Comparison of ENCODE assay signal across 25 cellular contexts in genomic region chr2:84686783-84687442, GRCh38.
DNase-seq lines count a peak whose midpoint lies in the region; ATAC-seq, FAIRE-seq and TF ChIP-seq lines count a peak whose summit lies in the region.
"Had no signal": no experiment of that assay in that cellular context is flagged by ENCODE, and none has a peak within 500 bp of the region (broad histone marks: within the 10 kb centered on the region; RNA-seq: fewer than 3 reads in every experiment).

No MANE protein-coding gene starts in this region.

- peaks cover 0 to under 1% of the 10 kb centered on the region in 2 donors for H3K36me3 Mint-ChIP-seq in activated T-cell treated with anti-CD3 and anti-CD28 coated beads, Interleukin-2, amount 50 U/mL, for 72 hours (ENCODE audit: insufficient read depth in 2 of 2)
- H3K36me3 Mint-ChIP-seq: naive B cell; stimulated activated effector memory CD8-positive, alpha-beta T cell treated with anti-CD3 and anti-CD28 coated beads, Interleukin-12 subunit alpha, Interleukin-12 subunit beta, amount 100 ng/mL, for 72 hours had no signal

- TF ChIP-seq CTCF in colonic mucosa (IDR thresholded peaks at IDR 0.05), result no peak

- peaks cover 0 to 1% of the 10 kb centered on the region in 2 donors for H3K9me3 Mint-ChIP-seq in activated T-cell treated with anti-CD3 and anti-CD28 coated beads, Interleukin-2, amount 50 U/mL, for 72 hours
- H3K9me3 Mint-ChIP-seq: naive B cell; stimulated activated effector memory CD8-positive, alpha-beta T cell treated with anti-CD3 and anti-CD28 coated beads, Interleukin-12 subunit alpha, Interleukin-12 subunit beta, amount 100 ng/mL, for 72 hours had no signal

- H3K9me3 ChIP-seq in colonic mucosa, result no peaks in the 10 kb centered on the region
- H3K9me3 ChIP-seq: heart right ventricle, ovary, thoracic aorta had no signal

- FAIRE-seq in GM12891 (lab: Jason Lieb, UNC), result no peak

- H3K9ac ChIP-seq in colonic mucosa (ENCODE audit: low read depth in 2 of 2, low read length in 2 of 2), result no peak overlapping the region
- H3K9ac ChIP-seq: KMS-11 had no signal

- no peak for DNase-seq in activated T-cell treated with anti-CD3 and anti-CD28 coated beads, Interleukin-2, amount 50 U/mL, for 72 hours
- no peak for DNase-seq in activated T-cell treated with anti-CD3 and anti-CD28 coated beads for 4 hours
- DNase-seq in GM12891 (ENCODE audit: insufficient read length, low spot score), result no peak
- no peak for DNase-seq in colonic mucosa
- peak; percentile 45 for DNase-seq in renal cortical epithelial cell (ENCODE audit: low read depth)
- no peak for DNase-seq in activated effector memory CD4-positive, alpha-beta T cell treated with Interleukin-2 at 50 U/mL for 16 hours
- DNase-seq: activated CD4-positive, CD25-positive, alpha-beta regulatory T cell; activated gamma-delta T cell; anterior cingulate cortex; central memory CD4-positive, alpha-beta T cell; DMS79 treated with DMSO at 0.1 percent for 48 hours; GOT3; heart right ventricle; naive B cell; NCI-H1048; NCI-H2029; NCI-H446 treated with DMSO at 0.1 percent for 48 hours; ovary; RPMI8226 had no signal

- H3K27ac Mint-ChIP-seq in activated T-cell treated with anti-CD3 and anti-CD28 coated beads, Interleukin-2, amount 50 U/mL, for 72 hours, result no peak overlapping the region
- H3K27ac Mint-ChIP-seq: stimulated activated effector memory CD8-positive, alpha-beta T cell treated with anti-CD3 and anti-CD28 coated beads, Interleukin-12 subunit alpha, Interleukin-12 subunit beta, amount 100 ng/mL, for 72 hours had no signal

- intact Hi-C loops in colonic mucosa (cut with DNase I), result no loop called here

- H3K36me3 ChIP-seq in colonic mucosa, result no peaks in the 10 kb centered on the region
- H3K36me3 ChIP-seq: heart right ventricle, ovary, thoracic aorta had no signal

- no peaks in the 10 kb centered on the region for H3K27me3 Mint-ChIP-seq in activated T-cell treated with anti-CD3 and anti-CD28 coated beads, Interleukin-2, amount 50 U/mL, for 72 hours (ENCODE audit: low read depth)

- H3K4me1 ChIP-seq in colonic mucosa, result no peaks in the 10 kb centered on the region

- H3K27ac ChIP-seq in colonic mucosa, result peak overlapping the region; percentile 6
- H3K27ac ChIP-seq: KMS-11, ovary, thoracic aorta had no signal

- peak overlapping the region; percentile 18 to 23 for H3K4me3 Mint-ChIP-seq in activated T-cell treated with anti-CD3 and anti-CD28 coated beads, Interleukin-2, amount 50 U/mL, for 72 hours
- H3K4me3 Mint-ChIP-seq: naive B cell; stimulated activated effector memory CD8-positive, alpha-beta T cell treated with anti-CD3 and anti-CD28 coated beads, Interleukin-12 subunit alpha, Interleukin-12 subunit beta, amount 100 ng/mL, for 72 hours had no signal

- H3K4me1 Mint-ChIP-seq in activated T-cell treated with anti-CD3 and anti-CD28 coated beads, Interleukin-2, amount 50 U/mL, for 72 hours (ENCODE audit: low read depth), result peaks cover 22% of the 10 kb centered on the region
- H3K4me1 Mint-ChIP-seq: naive B cell; stimulated activated effector memory CD8-positive, alpha-beta T cell treated with anti-CD3 and anti-CD28 coated beads, Interleukin-12 subunit alpha, Interleukin-12 subunit beta, amount 100 ng/mL, for 72 hours had no signal

- no peak overlapping the region for H3K4me3 ChIP-seq in colonic mucosa
- H3K4me3 ChIP-seq: heart right ventricle, ovary, thoracic aorta had no signal

- H3K27me3 ChIP-seq in colonic mucosa, result no peaks in the 10 kb centered on the region
- H3K27me3 ChIP-seq: heart right ventricle, ovary had no signal

- ATAC-seq in activated T-cell treated with anti-CD3 and anti-CD28 coated beads, Interleukin-2, amount 50 U/mL, for 72 hours (replicated peaks in 1 of 2), result peak; percentile 65 to 78
- no peak for ATAC-seq in HG02885 (IDR thresholded peaks at IDR 0.05; ENCODE audit: poor library complexity, unreplicated experiment)
- ATAC-seq in HG03280 (IDR thresholded peaks at IDR 0.05; ENCODE audit: unreplicated experiment), result no peak
- ATAC-seq: SK-N-SH treated with all-trans-retinoic acid at 6 μM for 48 hours; stimulated activated effector memory CD8-positive, alpha-beta T cell treated with anti-CD3 and anti-CD28 coated beads, Interleukin-12 subunit alpha, Interleukin-12 subunit beta, amount 100 ng/mL, for 72 hours had no signal

- TF ChIP-seq POLR2A in GM12891 (IDR thresholded peaks at IDR 0.05; ENCODE audit: low read depth, low read length), result no peak

TF ChIP-seq in GM12891, 5 proteins besides CTCF, POLR2A, EP300 and RAD21:
- TF ChIP-seq SPI1 (IDR thresholded peaks at IDR 0.05; ENCODE audit: low read depth, low read length), result 0 out of 2 replicates have a peak, but pooled peaks have one; percentile 17
- TF ChIP-seq POU2F2 (IDR thresholded peaks at IDR 0.05; ENCODE audit: low read depth, low read length), result no peak

Comparison
In these comparisons a context has a peak if more than half of its experiments do, and no peak if none do; other contexts are left out.
1. ATAC-seq: peak in activated T-cell treated with anti-CD3 and anti-CD28 coated beads, Interleukin-2, amount 50 U/mL, for 72 hours (2 of 2); none in HG02885 (single experiment) and HG03280 (single experiment).